ENCODE assay signal across 8 cellular contexts in the genomic region with DNA sequence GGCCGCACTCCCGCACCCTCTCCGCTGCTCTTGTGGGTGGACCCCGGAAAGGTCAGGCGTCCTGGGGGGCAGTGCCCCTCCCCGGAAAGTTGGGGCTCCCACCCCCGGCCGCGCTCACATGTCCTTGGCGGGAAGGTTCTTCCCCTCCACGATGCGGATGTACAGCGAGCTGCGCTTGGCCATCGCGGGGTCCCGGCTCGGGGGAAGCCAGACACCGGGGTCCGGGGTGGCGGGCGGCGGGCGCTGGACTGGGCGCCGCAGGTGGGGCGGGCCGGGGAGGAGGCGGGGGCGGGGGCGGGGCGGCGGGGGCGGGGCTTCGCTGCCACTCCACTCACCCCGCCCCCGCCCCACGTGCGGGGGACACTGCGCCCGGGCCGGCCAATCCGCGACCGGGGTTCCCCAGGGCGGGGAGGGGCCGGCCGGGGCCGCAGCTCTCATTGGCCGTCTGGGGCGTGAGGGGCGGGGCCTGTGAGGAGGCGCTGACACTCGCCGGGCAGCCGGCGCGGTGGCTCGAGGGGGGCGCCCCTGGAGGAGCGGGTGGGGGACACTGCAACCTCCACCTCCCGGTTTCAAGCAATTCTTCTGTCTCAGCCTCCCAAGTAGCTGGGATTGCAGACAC. TPM values are rescaled to one million over a fixed set of nuclear protein-coding genes. Genes with fewer than 3 reads are reported as not detected.
DNase-seq lines count a peak whose midpoint lies in the region; ATAC-seq and TF ChIP-seq lines count a peak whose summit lies in the region.
"Not testable (repeated sequence)": the region's sequence is repeated elsewhere in the genome, so short reads cannot be mapped to it uniquely, and the experiment has no call there.

RASA4 (minus strand) TSS at position 250 of the 619 bp plus-strand sequence; CDS start at position 183, 67 bp downstream.

- not testable (repeated sequence) for H3K4me3 Mint-ChIP-seq in neural crest cell

- not testable (repeated sequence) for H3K36me3 ChIP-seq in adrenal gland (replicated peaks in 1 of 2); thymus (ENCODE audit: control insufficient read depth, insufficient read depth)

- in situ Hi-C loops in G401 (cut with HindIII; ENCODE audit: low sequenced_read_pairs), result not testable (repeated sequence)

- peak; percentile 1 for DNase-seq in G401 (ENCODE audit: low spot score)
- peak; percentile 32 to 69 (median 46) for DNase-seq in adrenal gland
- peak; percentile 85 for DNase-seq in Right ventricle myocardium inferior (ENCODE audit: missing footprints)
- not testable (repeated sequence) for DNase-seq in neural crest cell (ENCODE audit: low read depth, low spot score)

- TF ChIP-seq CTCF in adrenal gland (IDR thresholded peaks at IDR 0.05); neural crest cell (conservative IDR thresholded peaks at IDR 0.05): not testable (repeated sequence)

- intact Hi-C loops in T-helper 1 cell treated with Interleukin-12 subunit alpha and Interleukin-12 subunit beta and Interleukin-4 antibody, amounts not matched to agents 30 ng/mL and 1 ng/mL, for 36 hours (cut with micrococcal nuclease); adrenal gland (cut with DNase I); Right ventricle myocardium inferior (cut with DNase I): not testable (repeated sequence)

- ATAC-seq in GM21576 (IDR thresholded peaks at IDR 0.05; ENCODE audit: unreplicated experiment) (peak; percentile 48), HG03432 (IDR thresholded peaks at IDR 0.05; ENCODE audit: unreplicated experiment) (peak; percentile 74), Right ventricle myocardium inferior (peak; percentile 95)

- not testable (repeated sequence) for H3K4me1 ChIP-seq in adrenal gland (replicated peaks in 1 of 2); thymus (ENCODE audit: control insufficient read depth, insufficient read depth, low read length)

- WGBS in adrenal gland, 4 donors, result 0 to 1% methylated on average over 15 to 19 of the region's 62 CpGs; no CpG with 5 or more reads in 2 of the 4 donors
- WGBS in thymus, result 4% methylated on average over 18 of the region's 62 CpGs

- H3K27ac ChIP-seq in adrenal gland; thymus (ENCODE audit: low read depth): not testable (repeated sequence)

- H3K27ac Mint-ChIP-seq in neural crest cell (ENCODE audit: unreplicated experiment), result not testable (repeated sequence)

- not testable (repeated sequence) for H3K9me3 Mint-ChIP-seq in neural crest cell

- not testable (repeated sequence) for H3K36me3 Mint-ChIP-seq in neural crest cell (ENCODE audit: low read depth)

- H3K9me3 ChIP-seq in adrenal gland (replicated peaks in 1 of 3); thymus (ENCODE audit: control insufficient read depth): not testable (repeated sequence)

- H3K27me3 Mint-ChIP-seq in neural crest cell (ENCODE audit: low read depth), result not testable (repeated sequence)

- peak within 1 kb of the TSS in 1 of 4 donors; percentile 54 for H3K4me3 ChIP-seq in adrenal gland
- H3K4me3 ChIP-seq in thymus (ENCODE audit: low read length), result not testable (repeated sequence)

- not testable (repeated sequence) for H3K27me3 ChIP-seq in adrenal gland; thymus (ENCODE audit: control insufficient read depth, insufficient read depth)

- H3K4me1 Mint-ChIP-seq in neural crest cell, result not testable (repeated sequence)

- TF ChIP-seq POLR2A in adrenal gland (IDR thresholded peaks at IDR 0.05), result not testable (repeated sequence)

RNA-seq across cellular contexts. Expression of gene RASA4, which starts in this region (rescaled TPM):
- 4.3 and 9.4 TPM in 2 replicates for total RNA-seq in G401 (2014; rRNA removed; shearing (Covaris generic))
- 35.6 and 35.7 TPM in 2 replicates for total RNA-seq in T-helper 1 cell treated with Interleukin-12 subunit alpha and Interleukin-12 subunit beta and Interleukin-4 antibody, amounts not matched to agents 30 ng/mL and 1 ng/mL, for 36 hours
- total RNA-seq in adrenal gland (100 to 1,000 TPM in 1 of 8 donors, 10 to 100 TPM in 7; 26.4 to 118 (median 57.1) TPM), Right ventricle myocardium inferior (17.1 TPM), neural crest cell (13.6 and 18.9 TPM in 2 replicates)
- polyA plus RNA-seq in adrenal gland (100 to 1,000 TPM in 2 of 3 donors, 1 to 10 TPM in 1; 8.3 to 197 (median 115) TPM), thymus (42.3 TPM)
